Comparison of ENCODE assay signal across 1 cellular context in the genomic region with DNA sequence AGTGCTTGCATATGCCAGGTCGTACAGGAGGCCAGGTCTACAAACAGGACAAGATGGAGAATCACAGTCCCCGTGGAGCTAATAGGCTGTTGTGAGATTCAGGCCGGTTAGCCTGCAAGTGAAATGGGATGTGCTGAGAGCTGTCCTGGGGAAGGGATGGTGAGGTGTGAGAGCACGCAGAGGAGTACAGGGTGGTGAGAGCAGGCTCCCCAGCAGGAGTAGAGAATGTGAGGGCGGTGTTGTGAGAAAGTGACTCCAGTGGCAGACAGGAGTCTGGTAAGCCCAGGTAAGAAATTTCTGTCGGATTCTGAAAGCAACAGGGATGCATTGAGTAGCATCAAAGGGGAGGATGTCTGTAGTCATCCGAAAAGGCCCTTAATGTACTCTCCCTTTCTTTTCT.
TF ChIP-seq lines count a peak whose summit lies in the region.

No MANE protein-coding gene starts in this region.

TF ChIP-seq in endothelial cell of umbilical vein, 7 proteins besides CTCF, POLR2A, EP300 and RAD21:
- TF ChIP-seq, protein P1, sequence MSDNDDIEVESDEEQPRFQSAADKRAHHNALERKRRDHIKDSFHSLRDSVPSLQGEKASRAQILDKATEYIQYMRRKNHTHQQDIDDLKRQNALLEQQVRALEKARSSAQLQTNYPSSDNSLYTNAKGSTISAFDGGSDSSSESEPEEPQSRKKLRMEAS (IDR thresholded peaks at IDR 0.05; ENCODE audit: insufficient read depth, insufficient read length): no peak
- TF ChIP-seq EZH2 (IDR thresholded peaks at IDR 0.05; ENCODE audit: borderline replicate concordance, low read depth, low read length, severe bottlenecking) (no peak), FOS (IDR thresholded peaks at IDR 0.05; ENCODE audit: borderline replicate concordance, insufficient read depth, low read length) (no peak)
